ENCODE assay signal across 15 cellular contexts in genomic region chr3:13263770-13264467, GRCh38.
DNase-seq lines count a peak whose midpoint lies in the region; ATAC-seq, FAIRE-seq and TF ChIP-seq lines count a peak whose summit lies in the region.
"Had no signal": no experiment of that assay in that cellular context is flagged by ENCODE, and none has a peak within 500 bp of the region (broad histone marks: within the 10 kb centered on the region; RNA-seq: fewer than 3 reads in every experiment).

No MANE protein-coding gene starts in this region.

- intact Hi-C loops in kidney (cut with DNase I), result no loop called here

- H3K4me3 ChIP-seq in kidney (ENCODE audit: low read length in 2 of 2), result no peak overlapping the region

- no peaks in the 10 kb centered on the region for H3K36me3 Mint-ChIP-seq in activated naive CD4-positive, alpha-beta T cell treated with anti-CD3 and anti-CD28 coated beads, Interleukin-2, amount 50 U/mL, for 72 hours
- H3K36me3 Mint-ChIP-seq: activated naive CD8-positive, alpha-beta T cell treated with anti-CD3 and anti-CD28 coated beads for 36 hours had no signal

- H3K27ac ChIP-seq in cingulate gyrus (ENCODE audit: low read depth, low read length) (peak overlapping the region; percentile 74), kidney (ENCODE audit: low read depth in 2 of 2, low read length in 2 of 2) (peak overlapping the region; percentile 71 to 76)

- DNase-seq in HuH-7.5 (ENCODE audit: low spot score) (peak; percentile 84), kidney (peak; percentile 75), renal cortical epithelial cell (ENCODE audit: low read depth) (peak; percentile 61), KBM-7 (no peak), NCI-H69 (lab: John Stamatoyannopoulos, UW) (no peak)
- DNase-seq in activated naive CD4-positive, alpha-beta T cell treated with anti-CD3 and anti-CD28 coated beads, Interleukin-2, amount 50 U/mL, for 72 hours (ENCODE audit: low spot score in 2 of 2), result no peak
- DNase-seq: activated CD4-positive, alpha-beta T cell treated with anti-CD3 and anti-CD28 coated beads, Interleukin-2, amount 50 U/mL, for 1 hour; activated naive CD8-positive, alpha-beta T cell treated with anti-CD3 and anti-CD28 coated beads for 36 hours; naive B cell; NCI-H1417; SIG-M5 had no signal

- H3K27ac Mint-ChIP-seq in activated naive CD4-positive, alpha-beta T cell treated with anti-CD3 and anti-CD28 coated beads, Interleukin-2, amount 50 U/mL, for 72 hours, result no peak overlapping the region
- H3K27ac Mint-ChIP-seq: activated naive CD8-positive, alpha-beta T cell treated with anti-CD3 and anti-CD28 coated beads for 36 hours had no signal

- no peak overlapping the region for H3K9ac ChIP-seq in kidney (ENCODE audit: low read length in 2 of 2)

- in situ Hi-C loops in KBM-7 (cut with MboI; ENCODE audit: low pct_unique_long_range_greater_than_20kb, low sequenced_read_pairs), result no loop called here

- TF ChIP-seq CTCF in kidney (IDR thresholded peaks at IDR 0.05; ENCODE audit: borderline replicate concordance, extremely low read depth, insufficient read depth), result no peak

- H3K36me3 ChIP-seq in kidney (ENCODE audit: control insufficient read depth in 1 of 2, insufficient read depth in 2 of 2, low read length in 2 of 2), result no peaks in the 10 kb centered on the region

- no peak for ATAC-seq in activated naive CD4-positive, alpha-beta T cell treated with anti-CD3 and anti-CD28 coated beads, Interleukin-2, amount 50 U/mL, for 72 hours
- ATAC-seq in HG03139 (IDR thresholded peaks at IDR 0.05; ENCODE audit: unreplicated experiment), result no peak

- peaks cover 4 to 12% of the 10 kb centered on the region in 2 donors for H3K4me1 ChIP-seq in kidney (ENCODE audit: control insufficient read depth in 1 of 2, insufficient read depth in 1 of 2, low read depth in 1 of 2, low read length in 2 of 2)

- H3K9me3 ChIP-seq in kidney (ENCODE audit: control insufficient read depth in 1 of 2, low read length in 2 of 2), result peaks cover 0 to 3% of the 10 kb centered on the region in 2 donors

- no peaks in the 10 kb centered on the region for H3K9me3 Mint-ChIP-seq in activated naive CD4-positive, alpha-beta T cell treated with anti-CD3 and anti-CD28 coated beads, Interleukin-2, amount 50 U/mL, for 72 hours
- H3K9me3 Mint-ChIP-seq: activated naive CD8-positive, alpha-beta T cell treated with anti-CD3 and anti-CD28 coated beads for 36 hours had no signal

- no peak for FAIRE-seq in kidney (lab: Jason Lieb, UNC)
- FAIRE-seq: D721Med, keratinocyte had no signal

Comparison
In these comparisons a context has a peak if more than half of its experiments do, and no peak if none do; other contexts are left out.
1. DNase-seq: peak in HuH-7.5 (single experiment), kidney (single experiment) and renal cortical epithelial cell (single experiment); none in KBM-7 (single experiment), NCI-H69 (single experiment) and activated naive CD4-positive, alpha-beta T cell treated with anti-CD3 and anti-CD28 coated beads, Interleukin-2, amount 50 U/mL, for 72 hours (0 of 2).